Comparison of ENCODE assay signal across 27 cellular contexts in the genomic region with DNA sequence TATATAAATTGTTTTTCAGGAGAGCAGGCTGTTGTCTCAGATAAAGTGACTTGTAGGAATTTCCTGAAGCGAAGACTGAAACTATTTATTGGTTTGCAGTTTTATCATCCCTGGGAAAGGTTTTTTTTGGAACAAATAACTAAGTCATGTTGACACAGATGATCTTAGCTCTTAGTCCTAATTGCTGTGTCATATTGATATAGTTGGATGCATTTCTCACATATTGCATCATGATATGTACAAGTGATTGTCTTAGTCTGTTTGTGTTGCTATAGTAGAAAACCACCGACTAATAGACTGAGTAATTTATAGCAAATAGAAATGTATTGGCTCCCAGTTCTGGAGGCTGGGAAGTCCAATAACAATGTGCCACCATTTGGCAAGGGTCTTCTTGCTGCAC.
"Had no signal": no experiment of that assay in that cellular context is flagged by ENCODE, and none has a peak within 500 bp of the region (broad histone marks: within the 10 kb centered on the region; RNA-seq: fewer than 3 reads in every experiment).

No MANE protein-coding gene starts in this region.

- H3K9me3 ChIP-seq: colonic mucosa, esophagus squamous epithelium, gastrocnemius medialis, heart left ventricle, left lung, thyroid gland, vagina had no signal

- H2AFZ ChIP-seq: hepatocyte, neural progenitor cell, parathyroid adenoma had no signal

- H3K4me3 ChIP-seq: colonic mucosa, esophagus squamous epithelium, gastrocnemius medialis, heart left ventricle, hepatocyte, left lung, neural progenitor cell, smooth muscle cell, stomach, thyroid gland, vagina had no signal

- H3K79me2 ChIP-seq: hepatocyte, parathyroid adenoma had no signal

- ATAC-seq: gastrocnemius medialis; heart left ventricle; left cardiac atrium; left lung; naive thymus-derived CD4-positive, alpha-beta T cell; sciatic nerve; stimulated activated effector memory CD8-positive, alpha-beta T cell treated with anti-CD3 and anti-CD28 coated beads, Interleukin-12 subunit alpha, Interleukin-12 subunit beta, amount 100 ng/mL, for 72 hours had no signal

- H3K27ac ChIP-seq: colonic mucosa, esophagus squamous epithelium, gastrocnemius medialis, heart left ventricle, hepatocyte, left lung, neural progenitor cell, parathyroid adenoma, stomach, thyroid gland, vagina had no signal

- H3K9ac ChIP-seq: neural progenitor cell, parathyroid adenoma had no signal

- DNase-seq: colonic mucosa; effector CD8-positive, alpha-beta T cell; endodermal cell; esophagus squamous epithelium; foreskin fibroblast; gastrocnemius medialis; heart left ventricle; left cardiac atrium; left lung; mesendoderm; midbrain; naive thymus-derived CD4-positive, alpha-beta T cell; stimulated activated CD4-positive, alpha-beta T cell treated with anti-CD3 and anti-CD28 coated beads, Interleukin-12 subunit alpha, Interleukin-12 subunit beta, amount 100 ng/mL, for 4 hours; stimulated activated CD4-positive, alpha-beta T cell treated with anti-CD3 and anti-CD28 coated beads, Interleukin-2, amount 100 ng/mL, for 24 hours; stimulated activated CD4-positive, alpha-beta T cell treated with anti-CD3 and anti-CD28 coated beads, Interleukin-4, amount 100 ng/mL, for 24 hours; stimulated activated naive CD4-positive, alpha-beta T cell treated with Interleukin-2 at 50 U/mL for 16 hours; stomach; thyroid gland; trophoblast cell had no signal

- H3K27me3 ChIP-seq: colonic mucosa, esophagus squamous epithelium, gastrocnemius medialis, hepatocyte, left lung, neural progenitor cell, stomach, thyroid gland, vagina had no signal

- H3K36me3 ChIP-seq: colonic mucosa, esophagus squamous epithelium, gastrocnemius medialis, heart left ventricle, left lung, neural progenitor cell, stomach, thyroid gland, vagina had no signal

- FAIRE-seq: islet of Langerhans had no signal

- H3K4me2 ChIP-seq: hepatocyte, neural progenitor cell, smooth muscle cell had no signal

- H3K4me1 ChIP-seq: colonic mucosa, esophagus squamous epithelium, gastrocnemius medialis, heart left ventricle, left lung, neural progenitor cell, parathyroid adenoma, stomach, thyroid gland, vagina had no signal
